ENCODE assay signal across 1 cellular context in genomic region chr16:67862623-67863583, GRCh38.
TF ChIP-seq lines count a peak whose summit lies in the region.

No MANE protein-coding gene starts in this region.

TF ChIP-seq in K562, 482 proteins besides CTCF, POLR2A, EP300 and RAD21:
- TF ChIP-seq RFX5 (IDR thresholded peaks at IDR 0.05; ENCODE audit: low read depth, low read length), result no peak
- no peak for TF ChIP-seq ZNF76 (CRISPR knock-in tag; IDR thresholded peaks at IDR 0.05; ENCODE audit: borderline replicate concordance)
- TF ChIP-seq SAFB (IDR thresholded peaks at IDR 0.05; ENCODE audit: borderline replicate concordance, low read depth, low read length), result no peak
- TF ChIP-seq TCFL5 (CRISPR knock-in tag; conservative IDR thresholded peaks at IDR 0.05), result no peak
- TF ChIP-seq CHAMP1 (IDR thresholded peaks at IDR 0.05), result no peak
- no peak for TF ChIP-seq U2AF2 (optimal IDR thresholded peaks at IDR 0.05; ENCODE audit: low read depth, low read length)
- TF ChIP-seq PHTF2 (CRISPR knock-in tag; IDR thresholded peaks at IDR 0.05), result no peak
- TF ChIP-seq DIDO1 (tag; IDR thresholded peaks at IDR 0.05; ENCODE audit: low read depth), result no peak
- no peak for TF ChIP-seq PHB2 (IDR thresholded peaks at IDR 0.05; ENCODE audit: low read depth)
- no peak for TF ChIP-seq GTF2A2 (tag; IDR thresholded peaks at IDR 0.05)
